1 cellular context compared by ENCODE assay signal in the genomic region with DNA sequence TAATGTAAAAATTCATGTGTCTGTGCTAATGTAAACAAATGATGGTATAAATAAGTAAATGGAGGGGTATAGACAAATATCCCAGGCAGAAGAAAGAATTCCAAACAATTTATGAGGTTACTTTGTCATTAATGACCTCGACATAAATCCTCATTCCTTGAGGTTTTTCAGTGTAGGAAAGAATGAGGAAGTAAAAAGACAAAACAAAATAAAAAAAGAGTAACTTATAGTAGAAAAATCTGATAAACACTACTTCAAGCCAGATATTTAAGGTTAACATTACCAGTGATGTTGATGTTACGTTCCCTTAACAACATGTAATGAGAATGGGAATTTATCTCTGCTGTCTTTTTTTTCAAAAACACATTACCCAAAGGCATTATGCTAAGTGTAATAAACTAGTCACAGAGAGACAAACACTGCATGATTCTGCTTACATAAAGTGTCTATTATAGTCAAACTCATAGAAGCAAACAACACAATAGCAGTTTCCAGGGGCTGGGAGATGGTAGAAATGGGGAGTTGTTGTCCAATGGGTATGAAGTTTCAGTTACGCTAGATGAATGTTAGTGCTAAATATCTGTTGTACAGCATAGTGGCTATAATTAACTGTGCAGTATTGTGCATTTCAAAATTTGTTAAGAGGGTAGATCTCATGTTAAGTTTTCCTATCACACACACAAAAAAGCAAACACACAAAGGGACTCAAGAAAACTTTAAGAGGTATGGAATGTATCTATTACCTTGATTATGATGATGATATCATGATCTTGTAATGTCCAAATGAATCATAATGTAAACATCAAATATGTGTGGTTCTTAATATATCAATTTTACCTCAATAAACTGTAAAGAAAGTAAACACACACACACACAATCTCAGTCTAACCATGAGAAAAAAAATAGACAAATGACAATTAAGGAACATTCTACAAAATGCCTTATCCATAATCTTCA.
TF ChIP-seq lines count a peak whose summit lies in the region.

No MANE protein-coding gene starts in this region.

TF ChIP-seq in SK-N-SH treated with all-trans-retinoic acid at 6 μM for 48 hours, 23 proteins besides CTCF, POLR2A, EP300 and RAD21 (continued from another document):
- TF ChIP-seq CSDC2 (CRISPR knock-in tag; IDR thresholded peaks at IDR 0.05), result no peak
- no peak for TF ChIP-seq ZNF8 (CRISPR knock-in tag; IDR thresholded peaks at IDR 0.05)
- no peak for TF ChIP-seq ZFP30 (CRISPR knock-in tag; IDR thresholded peaks at IDR 0.05)
- TF ChIP-seq ZC3H10 (CRISPR knock-in tag; IDR thresholded peaks at IDR 0.05), result no peak
- TF ChIP-seq, protein P1, sequence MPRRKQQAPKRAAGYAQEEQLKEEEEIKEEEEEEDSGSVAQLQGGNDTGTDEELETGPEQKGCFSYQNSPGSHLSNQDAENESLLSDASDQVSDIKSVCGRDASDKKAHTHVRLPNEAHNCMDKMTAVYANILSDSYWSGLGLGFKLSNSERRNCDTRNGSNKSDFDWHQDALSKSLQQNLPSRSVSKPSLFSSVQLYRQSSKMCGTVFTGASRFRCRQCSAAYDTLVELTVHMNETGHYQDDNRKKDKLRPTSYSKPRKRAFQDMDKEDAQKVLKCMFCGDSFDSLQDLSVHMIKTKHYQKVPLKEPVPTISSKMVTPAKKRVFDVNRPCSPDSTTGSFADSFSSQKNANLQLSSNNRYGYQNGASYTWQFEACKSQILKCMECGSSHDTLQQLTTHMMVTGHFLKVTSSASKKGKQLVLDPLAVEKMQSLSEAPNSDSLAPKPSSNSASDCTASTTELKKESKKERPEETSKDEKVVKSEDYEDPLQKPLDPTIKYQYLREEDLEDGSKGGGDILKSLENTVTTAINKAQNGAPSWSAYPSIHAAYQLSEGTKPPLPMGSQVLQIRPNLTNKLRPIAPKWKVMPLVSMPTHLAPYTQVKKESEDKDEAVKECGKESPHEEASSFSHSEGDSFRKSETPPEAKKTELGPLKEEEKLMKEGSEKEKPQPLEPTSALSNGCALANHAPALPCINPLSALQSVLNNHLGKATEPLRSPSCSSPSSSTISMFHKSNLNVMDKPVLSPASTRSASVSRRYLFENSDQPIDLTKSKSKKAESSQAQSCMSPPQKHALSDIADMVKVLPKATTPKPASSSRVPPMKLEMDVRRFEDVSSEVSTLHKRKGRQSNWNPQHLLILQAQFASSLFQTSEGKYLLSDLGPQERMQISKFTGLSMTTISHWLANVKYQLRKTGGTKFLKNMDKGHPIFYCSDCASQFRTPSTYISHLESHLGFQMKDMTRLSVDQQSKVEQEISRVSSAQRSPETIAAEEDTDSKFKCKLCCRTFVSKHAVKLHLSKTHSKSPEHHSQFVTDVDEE (CRISPR knock-in tag; IDR thresholded peaks at IDR 0.05), result no peak
- TF ChIP-seq, protein P2, sequence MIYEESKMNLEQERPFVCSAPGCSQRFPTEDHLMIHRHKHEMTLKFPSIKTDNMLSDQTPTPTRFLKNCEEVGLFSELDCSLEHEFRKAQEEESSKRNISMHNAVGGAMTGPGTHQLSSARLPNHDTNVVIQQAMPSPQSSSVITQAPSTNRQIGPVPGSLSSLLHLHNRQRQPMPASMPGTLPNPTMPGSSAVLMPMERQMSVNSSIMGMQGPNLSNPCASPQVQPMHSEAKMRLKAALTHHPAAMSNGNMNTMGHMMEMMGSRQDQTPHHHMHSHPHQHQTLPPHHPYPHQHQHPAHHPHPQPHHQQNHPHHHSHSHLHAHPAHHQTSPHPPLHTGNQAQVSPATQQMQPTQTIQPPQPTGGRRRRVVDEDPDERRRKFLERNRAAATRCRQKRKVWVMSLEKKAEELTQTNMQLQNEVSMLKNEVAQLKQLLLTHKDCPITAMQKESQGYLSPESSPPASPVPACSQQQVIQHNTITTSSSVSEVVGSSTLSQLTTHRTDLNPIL (CRISPR knock-in tag; IDR thresholded peaks at IDR 0.05; ENCODE audit: low read depth), result no peak
- TF ChIP-seq PPARA (CRISPR knock-in tag; IDR thresholded peaks at IDR 0.05; ENCODE audit: borderline replicate concordance), result no peak
- TF ChIP-seq ARNTL (CRISPR knock-in tag; IDR thresholded peaks at IDR 0.05; ENCODE audit: borderline replicate concordance, low read depth), result no peak
